1 cellular context compared by ENCODE assay signal in genomic region chr9:128818099-128818838, GRCh38.
TF ChIP-seq lines count a peak whose summit lies in the region.

ENDOG (plus strand) TSS chr9:128818500; CDS start chr9:128818685, 185 bp downstream.

TF ChIP-seq in K562, 482 proteins besides CTCF, POLR2A, EP300 and RAD21 (continued from another document):
- TF ChIP-seq ZHX1 (conservative IDR thresholded peaks at IDR 0.05; ENCODE audit: low read length) (no peak; the same call in 1 of the 2 replicates), POU5F1 (IDR thresholded peaks at IDR 0.05; ENCODE audit: borderline replicate concordance, low read depth, low read length, partially characterized antibody) (peak; percentile 5), POLR2H (tag; IDR thresholded peaks at IDR 0.05; ENCODE audit: low read depth) (peak; percentile 87), KDM5B (IDR thresholded peaks at IDR 0.05; ENCODE audit: insufficient replicate concordance, low read depth, low read length) (peak; percentile 98), DEAF1 (CRISPR knock-in tag; IDR thresholded peaks at IDR 0.05) (0 out of 2 replicates have a peak, but pooled peaks have one; percentile 5), CBX1 (IDR thresholded peaks at IDR 0.05; ENCODE audit: low read depth) (0 out of 2 replicates have a peak, but pooled peaks have one; percentile 30), EHMT2 (IDR thresholded peaks at IDR 0.05) (no peak), SP1 (CRISPR knock-in tag; IDR thresholded peaks at IDR 0.05) (peak; percentile 95), NRF1 (conservative IDR thresholded peaks at IDR 0.05 in 1 of 2, IDR thresholded peaks at IDR 0.05 in 1 of 2) (peak; percentile 99), CTCFL (IDR thresholded peaks at IDR 0.05; ENCODE audit: borderline replicate concordance, insufficient read depth, low read depth, low read length, poor library complexity, severe bottlenecking) (peak; percentile 98), ATF3 (IDR thresholded peaks at IDR 0.05) (no peak), ATF3 (CRISPR knock-in tag; conservative IDR thresholded peaks at IDR 0.05) (peak; percentile 69; the same call in 1 of the 2 replicates), ZNF384 (IDR thresholded peaks at IDR 0.05; ENCODE audit: low read depth, low read length) (peak; percentile 58), ZBED1 (IDR thresholded peaks at IDR 0.05) (peak; percentile 54; the same call in 1 of the 2 replicates), PRPF4 (IDR thresholded peaks at IDR 0.05; ENCODE audit: insufficient read depth, low read depth, low read length, poor library complexity, severe bottlenecking) (peak; percentile 14), SIN3A (IDR thresholded peaks at IDR 0.05; ENCODE audit: borderline replicate concordance in 2 of 2, control insufficient read depth in 1 of 2, low read depth in 2 of 2, low read length in 2 of 2) (peak; percentile 61 to 84; a peak in 1 of 4 replicates), TAF15 (IDR thresholded peaks at IDR 0.05; ENCODE audit: low read depth, low read length) (no peak), ZBTB17 (CRISPR knock-in tag; IDR thresholded peaks at IDR 0.05) (peak; percentile 98), BMI1 (IDR thresholded peaks at IDR 0.05; ENCODE audit: low read length) (no peak)
- TF ChIP-seq, protein P1, sequence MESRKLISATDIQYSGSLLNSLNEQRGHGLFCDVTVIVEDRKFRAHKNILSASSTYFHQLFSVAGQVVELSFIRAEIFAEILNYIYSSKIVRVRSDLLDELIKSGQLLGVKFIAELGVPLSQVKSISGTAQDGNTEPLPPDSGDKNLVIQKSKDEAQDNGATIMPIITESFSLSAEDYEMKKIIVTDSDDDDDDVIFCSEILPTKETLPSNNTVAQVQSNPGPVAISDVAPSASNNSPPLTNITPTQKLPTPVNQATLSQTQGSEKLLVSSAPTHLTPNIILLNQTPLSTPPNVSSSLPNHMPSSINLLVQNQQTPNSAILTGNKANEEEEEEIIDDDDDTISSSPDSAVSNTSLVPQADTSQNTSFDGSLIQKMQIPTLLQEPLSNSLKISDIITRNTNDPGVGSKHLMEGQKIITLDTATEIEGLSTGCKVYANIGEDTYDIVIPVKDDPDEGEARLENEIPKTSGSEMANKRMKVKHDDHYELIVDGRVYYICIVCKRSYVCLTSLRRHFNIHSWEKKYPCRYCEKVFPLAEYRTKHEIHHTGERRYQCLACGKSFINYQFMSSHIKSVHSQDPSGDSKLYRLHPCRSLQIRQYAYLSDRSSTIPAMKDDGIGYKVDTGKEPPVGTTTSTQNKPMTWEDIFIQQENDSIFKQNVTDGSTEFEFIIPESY (CRISPR knock-in tag; IDR thresholded peaks at IDR 0.05), result peak; percentile 55
- TF ChIP-seq, protein P2, sequence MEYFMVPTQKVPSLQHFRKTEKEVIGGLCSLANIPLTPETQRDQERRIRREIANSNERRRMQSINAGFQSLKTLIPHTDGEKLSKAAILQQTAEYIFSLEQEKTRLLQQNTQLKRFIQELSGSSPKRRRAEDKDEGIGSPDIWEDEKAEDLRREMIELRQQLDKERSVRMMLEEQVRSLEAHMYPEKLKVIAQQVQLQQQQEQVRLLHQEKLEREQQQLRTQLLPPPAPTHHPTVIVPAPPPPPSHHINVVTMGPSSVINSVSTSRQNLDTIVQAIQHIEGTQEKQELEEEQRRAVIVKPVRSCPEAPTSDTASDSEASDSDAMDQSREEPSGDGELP (CRISPR knock-in tag; IDR thresholded peaks at IDR 0.05; ENCODE audit: borderline replicate concordance), result peak; percentile 76
- TF ChIP-seq, protein P3, sequence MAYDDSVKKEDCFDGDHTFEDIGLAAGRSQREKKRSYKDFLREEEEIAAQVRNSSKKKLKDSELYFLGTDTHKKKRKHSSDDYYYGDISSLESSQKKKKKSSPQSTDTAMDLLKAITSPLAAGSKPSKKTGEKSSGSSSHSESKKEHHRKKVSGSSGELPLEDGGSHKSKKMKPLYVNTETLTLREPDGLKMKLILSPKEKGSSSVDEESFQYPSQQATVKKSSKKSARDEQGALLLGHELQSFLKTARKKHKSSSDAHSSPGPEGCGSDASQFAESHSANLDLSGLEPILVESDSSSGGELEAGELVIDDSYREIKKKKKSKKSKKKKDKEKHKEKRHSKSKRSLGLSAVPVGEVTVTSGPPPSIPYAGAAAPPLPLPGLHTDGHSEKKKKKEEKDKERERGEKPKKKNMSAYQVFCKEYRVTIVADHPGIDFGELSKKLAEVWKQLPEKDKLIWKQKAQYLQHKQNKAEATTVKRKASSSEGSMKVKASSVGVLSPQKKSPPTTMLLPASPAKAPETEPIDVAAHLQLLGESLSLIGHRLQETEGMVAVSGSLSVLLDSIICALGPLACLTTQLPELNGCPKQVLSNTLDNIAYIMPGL (CRISPR knock-in tag; IDR thresholded peaks at IDR 0.05), result peak; percentile 63; the same call in 1 of the 2 replicates
